Comparison of ENCODE assay signal across 32 cellular contexts in genomic region chr5:135541969-135542502, GRCh38. TPM values are rescaled to one million over a fixed set of nuclear protein-coding genes. Genes with fewer than 3 reads are reported as not detected.
"Had no signal": no experiment of that assay in that cellular context is flagged by ENCODE, and none has a peak within 500 bp of the region (broad histone marks: within the 10 kb centered on the region; RNA-seq: fewer than 3 reads in every experiment).

No MANE protein-coding gene starts in this region.

- FAIRE-seq: endothelial cell of umbilical vein, kidney, urothelium cell line had no signal

- H3K9me3 ChIP-seq: heart left ventricle, psoas muscle, thoracic aorta, upper lobe of left lung had no signal

- H3K27ac ChIP-seq: dorsolateral prefrontal cortex, esophagus muscularis mucosa, foreskin keratinocyte, gastroesophageal sphincter, heart left ventricle, hepatocyte, parathyroid adenoma, psoas muscle, sigmoid colon, thoracic aorta, tibial nerve, upper lobe of left lung had no signal

- H3K36me3 ChIP-seq: esophagus muscularis mucosa, gastroesophageal sphincter, heart left ventricle, sigmoid colon, thoracic aorta, tibial nerve, upper lobe of left lung had no signal

- ATAC-seq: foreskin keratinocyte; gastroesophageal sphincter; heart left ventricle; left lobe of liver; natural killer cell; psoas muscle; right cardiac atrium; stimulated activated memory B cell treated with anti-CD40 and anti-IgM and Interleukin-4, amounts not matched to agents 10 μg/mL and 1 μg/mL and 100 μg/mL, for 72 hours; stimulated activated naive CD8-positive, alpha-beta T cell treated with anti-CD3 and anti-CD28 coated beads, Interleukin-15, Interleukin-2, amounts not matched to agents 100 U/mL and 50 U/mL, for 24 hours had no signal

- H3K9ac ChIP-seq: parathyroid adenoma had no signal

- H3K4me2 ChIP-seq: hepatocyte had no signal

- H3K4me1 ChIP-seq: foreskin keratinocyte, parathyroid adenoma had no signal

- H2AFZ ChIP-seq: hepatocyte, parathyroid adenoma had no signal

- H3K4me3 ChIP-seq: esophagus muscularis mucosa, gastroesophageal sphincter, heart left ventricle, hepatocyte, lung, psoas muscle, sigmoid colon, thoracic aorta, tibial nerve, upper lobe of left lung had no signal

- DNase-seq: dorsolateral prefrontal cortex; effector CD8-positive, alpha-beta T cell; foreskin keratinocyte; heart left ventricle; kidney; natural killer cell; psoas muscle; right cardiac atrium; sigmoid colon; stimulated activated CD4-positive, alpha-beta T cell treated with anti-CD3 and anti-CD28 coated beads, Interleukin-4, amount 100 ng/mL, for 4 hours; stimulated activated naive CD8-positive, alpha-beta T cell treated with anti-CD3 and anti-CD28 coated beads, Interleukin-15, Interleukin-2, amounts not matched to agents 100 U/mL and 50 U/mL, for 24 hours; substantia nigra; upper lobe of left lung had no signal

- H3K79me2 ChIP-seq: hepatocyte, parathyroid adenoma had no signal

RNA-seq across cellular contexts. Expression of gene NEUROG1, which starts 6.3 kb away (rescaled TPM):
- total RNA-seq: dorsolateral prefrontal cortex, endothelial cell of umbilical vein, epithelial cell of proximal tubule, esophagus muscularis mucosa, fibroblast of lung, foreskin keratinocyte, gastroesophageal sphincter, heart left ventricle, hepatocyte, kidney, left lobe of liver, liver, lung, mononuclear cell, natural killer cell, osteoblast, psoas muscle, renal cortical epithelial cell, right cardiac atrium, sigmoid colon, skeletal muscle tissue, thoracic aorta, tibial nerve, upper lobe of left lung had no signal
- polyA plus RNA-seq: endothelial cell of umbilical vein, fibroblast of lung, foreskin keratinocyte, heart left ventricle, hepatocyte, liver, lung, neural cell, psoas muscle, right cardiac atrium, sigmoid colon had no signal

RNA-seq across cellular contexts. Expression of gene CXCL14, which starts 36.8 kb away (rescaled TPM):
- total RNA-seq: endothelial cell of umbilical vein, mononuclear cell, natural killer cell, osteoblast had no signal
- polyA plus RNA-seq: endothelial cell of umbilical vein, fibroblast of lung, neural cell had no signal
